23 cellular contexts compared by ENCODE assay signal in the genomic region with DNA sequence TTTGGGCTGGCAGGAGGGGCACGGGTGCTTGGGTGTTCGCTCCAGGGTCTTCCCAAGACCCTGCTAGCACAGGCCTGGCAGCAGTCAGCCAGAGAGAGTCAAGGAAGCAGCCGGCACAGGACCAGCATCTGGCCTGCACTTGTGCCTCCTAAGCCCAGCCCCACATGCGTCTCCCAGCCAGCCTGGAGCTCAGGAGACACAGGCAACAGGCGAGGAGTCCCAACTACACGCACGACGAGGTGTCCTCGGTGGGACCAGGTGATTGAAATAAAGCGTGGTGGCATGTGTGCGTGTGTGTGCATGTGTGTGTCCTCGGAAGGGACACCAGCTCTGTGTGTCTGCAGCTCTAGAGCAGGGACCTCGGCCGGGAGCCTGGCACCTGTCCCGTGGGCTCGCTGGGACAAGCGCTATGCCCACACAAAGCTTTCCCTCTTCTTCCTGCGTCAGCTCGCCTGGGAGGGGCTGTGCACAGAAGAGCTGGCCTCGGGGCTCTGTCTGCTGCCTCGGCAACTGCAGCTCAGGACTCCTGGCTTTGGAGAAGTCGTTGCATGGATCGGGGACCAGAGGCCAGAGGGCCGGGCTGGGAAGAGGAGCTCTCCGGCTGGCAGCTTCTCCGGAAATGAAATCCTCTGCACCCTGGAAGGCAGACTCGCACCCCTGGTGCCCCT. TPM values are rescaled to one million over a fixed set of nuclear protein-coding genes. Genes with fewer than 3 reads are reported as not detected.
A peak's percentile ranks its signal among the peaks of the same experiment; 100 is the strongest.
DNase-seq lines count a peak whose midpoint lies in the region; ATAC-seq and TF ChIP-seq lines count a peak whose summit lies in the region.
"Had no signal": no experiment of that assay in that cellular context is flagged by ENCODE, and none has a peak within 500 bp of the region (broad histone marks: within the 10 kb centered on the region; RNA-seq: fewer than 3 reads in every experiment).

No MANE protein-coding gene starts in this region.

- no peaks in the 10 kb centered on the region for H3K79me2 ChIP-seq in GM23248 (ENCODE audit: insufficient read depth)

- H3K9me2 ChIP-seq in GM23248 (ENCODE audit: insufficient read depth), result no peaks in the 10 kb centered on the region

- intact Hi-C loops in heart left ventricle (cut with DNase I), result no loop called here

- WGBS in GM23248 (ENCODE audit: low coverage in 1 of 2, low lambda C conversion rate in 2 of 2, missing lambda C conversion rate in 2 of 2), 2 experiments, result 9 to 12% methylated on average over 25 to 27 of the region's 27 CpGs
- WGBS in heart left ventricle, 4 donors, result 68 to 76% (median 73%) methylated on average over 20 to 27 of the region's 27 CpGs

- no peaks in the 10 kb centered on the region for H3K4me1 ChIP-seq in GM23248 (ENCODE audit: insufficient read depth)
- peaks cover 0 to 5% (median 0%) of the 10 kb centered on the region in 12 donors for H3K4me1 ChIP-seq in heart left ventricle

- no peak for TF ChIP-seq CTCF in heart left ventricle (IDR thresholded peaks at IDR 0.05)

- no peaks in the 10 kb centered on the region for H3F3A ChIP-seq in GM23248 (ENCODE audit: insufficient read depth)

- no peaks in the 10 kb centered on the region for H4K20me1 ChIP-seq in GM23248 (ENCODE audit: insufficient read depth)

- H3K27ac ChIP-seq in GM23248 (no peak overlapping the region), heart left ventricle (no peak overlapping the region)
- H3K27ac ChIP-seq: BLaER1 treated with 17β-estradiol and CSF1 and Interleukin-3, amounts not matched to agents 10 nM and 100 nM; neural progenitor cell; stomach had no signal

- H3K9ac ChIP-seq in GM23248, result no peak overlapping the region
- H3K9ac ChIP-seq: BLaER1 treated with 17β-estradiol and CSF1 and Interleukin-3, amounts not matched to agents 10 nM and 100 nM; neural progenitor cell had no signal

- TF ChIP-seq POLR2A in heart left ventricle (IDR thresholded peaks at IDR 0.05), result no peak

- H3K4me3 ChIP-seq in GM23248, result no peak overlapping the region
- no peak overlapping the region for H3K4me3 ChIP-seq in heart left ventricle
- H3K4me3 ChIP-seq: BLaER1 treated with 17β-estradiol and CSF1 and Interleukin-3, amounts not matched to agents 10 nM and 100 nM; GM12878; GM23338; mucosa of descending colon; neural progenitor cell; stomach had no signal

- H2AFZ ChIP-seq in GM23248, result no peak overlapping the region
- H2AFZ ChIP-seq: GM23338, neural progenitor cell had no signal

- DNase-seq in DMS79 treated with DMSO at 0.1 percent for 48 hours (lab: John Stamatoyannopoulos, UW) (peak; percentile 13), DMS79 (lab: John Stamatoyannopoulos, UW) (no peak), GM23248 (peak; percentile 13), heart left ventricle (peak in 3 of 5 donors; percentile 14 to 37 (median 14)), retina (peak; percentile 38), NCI-H1436 (lab: John Stamatoyannopoulos, UW) (no peak), COLO668 (lab: John Stamatoyannopoulos, UW; ENCODE audit: unreplicated experiment) (no peak)
- DNase-seq: activated CD8-positive, alpha-beta memory T cell treated with anti-CD3 and anti-CD28 coated beads for 24 hours; activated T-cell treated with anti-CD3 and anti-CD28 coated beads, Interleukin-2, amount 50 U/mL, for 72 hours; endodermal cell; NCI-H1694; NCI-H226; stimulated activated CD4-positive, alpha-beta T cell treated with anti-CD3 and anti-CD28 coated beads, Interleukin-12 subunit alpha, Interleukin-12 subunit beta, amount 100 ng/mL, for 4 hours; stomach had no signal

- H3K9me3 ChIP-seq in GM23248 (ENCODE audit: low read depth) (no peaks in the 10 kb centered on the region), heart left ventricle (no peaks in the 10 kb centered on the region)
- H3K9me3 ChIP-seq: BLaER1 treated with 17β-estradiol and CSF1 and Interleukin-3, amounts not matched to agents 10 nM and 100 nM; mucosa of descending colon; stomach had no signal

- no peak overlapping the region for H3K4me2 ChIP-seq in GM23248 (ENCODE audit: unreplicated experiment)
- H3K4me2 ChIP-seq: BLaER1 treated with 17β-estradiol and CSF1 and Interleukin-3, amounts not matched to agents 10 nM and 100 nM; GM23338; neural progenitor cell had no signal

- ATAC-seq in heart left ventricle (no peak), GM19324 (IDR thresholded peaks at IDR 0.05; ENCODE audit: low FRiP score, unreplicated experiment) (no peak)
- ATAC-seq: activated CD4-positive, CD25-positive, alpha-beta regulatory T cell treated with anti-CD3 and anti-CD28 coated beads, Interleukin-2, amount 50 U/mL, for 24 hours; activated naive CD4-positive, alpha-beta T cell treated with anti-CD3 and anti-CD28 coated beads, Interleukin-2, amount 50 U/mL, for 72 hours; activated T-cell treated with anti-CD3 and anti-CD28 coated beads, Interleukin-2, amount 50 U/mL, for 72 hours; GM12878; GM23338; mucosa of descending colon; SK-N-SH treated with all-trans-retinoic acid at 6 μM for 48 hours had no signal

- in situ Hi-C loops in GM23248 (cut with MboI), result no loop called here

- H3K36me3 ChIP-seq in GM23248 (ENCODE audit: low read depth) (no peaks in the 10 kb centered on the region), heart left ventricle (no peaks in the 10 kb centered on the region)
- H3K36me3 ChIP-seq: BLaER1 treated with 17β-estradiol and CSF1 and Interleukin-3, amounts not matched to agents 10 nM and 100 nM; neural progenitor cell; stomach had no signal

- H3K27me3 ChIP-seq in GM23248 (replicated peaks; ENCODE audit: insufficient read depth) (peaks cover 27% of the 10 kb centered on the region), heart left ventricle (peaks cover 19 to 74% (median 46%) of the 10 kb centered on the region in 9 donors)
- H3K27me3 ChIP-seq: neural progenitor cell had no signal

RNA-seq across cellular contexts. Expression of gene SLC9A3, which starts 14.7 kb away (rescaled TPM):
- 1.7 and 2.8 TPM in 2 replicates for total RNA-seq in GM23248 (2014; rRNA removed; shearing (Covaris generic))
- 1.2 and 1.5 TPM in 2 replicates for polyA plus RNA-seq in GM23248 (2016; fragmentation: Nextera tagmentation; extraction: Ambion mirVana)
- total RNA-seq in heart left ventricle, result 1 to 10 TPM in 6 of 9 donors, under 1 TPM in 3; 0.65 to 3.8 (median 1.1) TPM
- under 1 TPM; 0.50 to 0.82 TPM for polyA plus RNA-seq in heart left ventricle

Comparison
In these comparisons a context has a peak if more than half of its experiments do, and no peak if none do; other contexts are left out.
1. DNase-seq: peak in DMS79 treated with DMSO at 0.1 percent for 48 hours (single experiment), GM23248 (single experiment), heart left ventricle (3 of 5) and retina (single experiment); none in DMS79 (single experiment), NCI-H1436 (single experiment) and COLO668 (single experiment).